ENCODE assay signal across 17 cellular contexts in the genomic region with DNA sequence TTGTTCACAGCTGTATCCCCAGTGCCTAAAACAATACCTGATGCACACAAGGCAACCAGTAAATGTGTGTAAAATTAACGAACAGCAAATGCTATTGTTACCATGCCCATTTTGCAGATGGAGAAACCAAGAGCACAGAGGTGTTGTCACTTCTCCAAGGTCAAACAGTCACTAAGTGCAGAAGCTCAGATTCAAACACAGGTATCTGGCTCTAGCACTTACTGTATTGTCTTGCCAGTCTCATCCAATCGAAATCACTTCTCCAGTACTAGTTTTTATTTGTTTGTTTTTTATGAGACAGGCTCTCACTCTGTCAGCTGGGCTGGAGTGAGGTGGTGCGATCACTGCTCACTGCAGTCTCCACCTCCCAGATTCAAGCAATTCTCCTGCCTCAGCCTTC. TPM values are rescaled to one million over a fixed set of nuclear protein-coding genes. Genes with fewer than 3 reads are reported as not detected.
DNase-seq lines count a peak whose midpoint lies in the region; ATAC-seq, FAIRE-seq and TF ChIP-seq lines count a peak whose summit lies in the region.
"Had no signal": no experiment of that assay in that cellular context is flagged by ENCODE, and none has a peak within 500 bp of the region (broad histone marks: within the 10 kb centered on the region; RNA-seq: fewer than 3 reads in every experiment).

No MANE protein-coding gene starts in this region.

- 0 out of 2 replicates have a peak overlapping the region, but pooled peaks have one; percentile 36 for H3K4me2 ChIP-seq in BLaER1
- H3K4me2 ChIP-seq in Loucy (ENCODE audit: low read depth, low read length, poor library complexity, severe bottlenecking), result peak overlapping the region; percentile 59
- no peak overlapping the region for H3K4me2 ChIP-seq in H1 (ENCODE audit: insufficient read depth in 1 of 2, low read depth in 2 of 2, low read length in 2 of 2)
- no peak overlapping the region for H3K4me2 ChIP-seq in osteoblast (ENCODE audit: insufficient read depth, low read length)
- H3K4me2 ChIP-seq: PC-9 had no signal

- no peak for TF ChIP-seq POLR2A in H1 (IDR thresholded peaks at IDR 0.05; ENCODE audit: control extremely low read depth in 1 of 2, low read depth in 2 of 2, low read length in 2 of 2)
- no peak for TF ChIP-seq POLR2A in GM12892 (IDR thresholded peaks at IDR 0.05; ENCODE audit: low read depth, low read length)

- intact Hi-C loops in right cardiac atrium (cut with DNase I), result no loop called here

- H2AK5ac ChIP-seq in H1 (ENCODE audit: low read depth, low read length), result no peak overlapping the region

- H3K9ac ChIP-seq in BLaER1 (no peak overlapping the region), Loucy (ENCODE audit: low read depth, low read length, poor library complexity, severe bottlenecking) (no peak overlapping the region), H1 (replicated peaks in 1 of 4; ENCODE audit: extremely low read depth in 1 of 4, low read depth in 3 of 4, low read length in 3 of 4) (no peak overlapping the region)

- H4K20me1 ChIP-seq in BLaER1 (peaks cover 75% of the 10 kb centered on the region), Loucy (ENCODE audit: insufficient read depth, low read length, poor library complexity, severe bottlenecking) (no peaks in the 10 kb centered on the region), H1 (replicated peaks in 1 of 2; ENCODE audit: control insufficient read depth in 1 of 2, insufficient read depth in 2 of 2, low read length in 2 of 2) (peaks cover 0 to 7% of the 10 kb centered on the region in 2 experiments), osteoblast (ENCODE audit: insufficient read depth, low read length) (peaks cover 3% of the 10 kb centered on the region)

- H3K27ac ChIP-seq in BLaER1 (no peak overlapping the region), H1 (ENCODE audit: low read depth, low read length) (no peak overlapping the region), osteoblast (ENCODE audit: low read depth, low read length) (no peak overlapping the region), right cardiac atrium (ENCODE audit: low read length) (no peak overlapping the region)
- H3K27ac ChIP-seq: C4-2B, PC-9 had no signal

- no peak overlapping the region for H3K4ac ChIP-seq in H1 (replicated peaks; ENCODE audit: insufficient read length, low read depth, low read length)

- CTCF ChIA-PET in H1 (lab: Charles Lee; ENCODE audit: partially characterized antibody), result no interaction called here

- H3K27me3 ChIP-seq in BLaER1 (no peaks in the 10 kb centered on the region), Loucy (ENCODE audit: insufficient read depth, low read length, poor library complexity, severe bottlenecking) (no peaks in the 10 kb centered on the region), H1 (replicated peaks in 1 of 4; ENCODE audit: control insufficient read depth in 3 of 4, extremely low read depth in 1 of 4, insufficient read depth in 3 of 4, low read length in 3 of 4) (no peaks in the 10 kb centered on the region), osteoblast (ENCODE audit: insufficient read depth, low read length) (no peaks in the 10 kb centered on the region), right cardiac atrium (ENCODE audit: control insufficient read depth, insufficient read depth) (no peaks in the 10 kb centered on the region)

- no peak for FAIRE-seq in H1 (lab: Jason Lieb, UNC)
- no peak for FAIRE-seq in GM12892 (lab: Jason Lieb, UNC)

- DNase-seq in H1 (ENCODE audit: low read depth in 1 of 2, low spot score in 2 of 2) (no peak), osteoblast (ENCODE audit: insufficient read length, low spot score, missing footprints) (peak; percentile 6), GM12892 (ENCODE audit: insufficient read length) (no peak), right cardiac atrium (no peak)
- DNase-seq: DMS79, H9, MV-4-11, NCI-H1694 treated with DMSO at 0.1 percent for 48 hours, NCI-H2107, NCI-H2227 treated with DMSO at 0.1 percent for 48 hours, NCI-H524, NCI-H82, PC-9 had no signal

- TF ChIP-seq RAD21 in H1 (IDR thresholded peaks at IDR 0.05 in 1 of 2, conservative IDR thresholded peaks at IDR 0.05 in 1 of 2; ENCODE audit: low read depth in 2 of 2, low read length in 2 of 2), result no peak

- H2BK15ac ChIP-seq in H1 (ENCODE audit: low read length), result no peak overlapping the region

- H4K5ac ChIP-seq in H1 (ENCODE audit: insufficient read length, low read depth, low read length), result no peak overlapping the region

- TF ChIP-seq CTCF in Loucy (conservative IDR thresholded peaks at IDR 0.05; ENCODE audit: low read length) (no peak), H1 (IDR thresholded peaks at IDR 0.05; ENCODE audit: control extremely low read depth in 1 of 3, insufficient read depth in 1 of 3, low read depth in 1 of 3, low read length in 3 of 3) (no peak), osteoblast (IDR thresholded peaks at IDR 0.05; ENCODE audit: extremely low read depth, low read depth, low read length) (no peak)

- H2BK5ac ChIP-seq in H1 (ENCODE audit: low read depth, low read length), result no peak overlapping the region

- H2BK12ac ChIP-seq in H1 (ENCODE audit: low read depth, low read length), result no peak overlapping the region

- no peak overlapping the region for H3K14ac ChIP-seq in H1 (ENCODE audit: insufficient read length)

- TF ChIP-seq EP300 in H1 (IDR thresholded peaks at IDR 0.05; ENCODE audit: borderline replicate concordance in 1 of 2, low read depth in 2 of 2, low read length in 2 of 2), result no peak

- POLR2A ChIA-PET in H1 (lab: Charles Lee; ENCODE audit: partially characterized antibody), result interaction anchor here (1.3 kb wide), 1 partner anchor 34 kb away, joined by 3 read pairs; no protein-coding TSS in a partner anchor

- no peak overlapping the region for H4K91ac ChIP-seq in H1 (replicated peaks; ENCODE audit: insufficient read length, low read length)

- H3K79me2 ChIP-seq in Loucy (ENCODE audit: insufficient read depth, low read length), result no peaks in the 10 kb centered on the region
- no peaks in the 10 kb centered on the region for H3K79me2 ChIP-seq in H1 (ENCODE audit: control insufficient read depth in 1 of 2, insufficient read depth in 2 of 2, low read length in 2 of 2)
- no peaks in the 10 kb centered on the region for H3K79me2 ChIP-seq in osteoblast (ENCODE audit: insufficient read depth, low read length)

- H2BK120ac ChIP-seq in H1 (replicated peaks; ENCODE audit: low read depth, low read length), result no peak overlapping the region

- H3K4me3 ChIP-seq in BLaER1 (no peak overlapping the region), Loucy (ENCODE audit: low read length, poor library complexity, severe bottlenecking) (no peak overlapping the region), H1 (ENCODE audit: extremely low read depth in 1 of 4, insufficient read depth in 2 of 4, low read depth in 3 of 4, low read length in 4 of 4) (no peak overlapping the region), osteoblast (ENCODE audit: insufficient read depth, low read length) (no peak overlapping the region), right cardiac atrium (ENCODE audit: low read length) (no peak overlapping the region)
- H3K4me3 ChIP-seq: PC-9 had no signal

- H3K56ac ChIP-seq in H1 (replicated peaks; ENCODE audit: insufficient read length, low read depth, low read length), result no peak overlapping the region

- no peak overlapping the region for H4K8ac ChIP-seq in H1 (ENCODE audit: extremely low read depth, insufficient read depth, low read length)

- H2BK20ac ChIP-seq in H1 (ENCODE audit: low read length), result no peak overlapping the region

- H3K4me1 ChIP-seq in BLaER1, result peaks cover 46% of the 10 kb centered on the region
- peaks cover 23% of the 10 kb centered on the region for H3K4me1 ChIP-seq in Loucy (ENCODE audit: insufficient read depth, low read length, poor library complexity, severe bottlenecking)
- peaks cover 0 to 12% (median 9%) of the 10 kb centered on the region in 4 experiments; a peak in 6 of 7 replicates for H3K4me1 ChIP-seq in H1 (replicated peaks in 1 of 4; ENCODE audit: control insufficient read depth in 3 of 4, insufficient read depth in 4 of 4, low read length in 3 of 4)
- H3K4me1 ChIP-seq in osteoblast (ENCODE audit: insufficient read depth, low read length), result peaks cover 14% of the 10 kb centered on the region
- no peaks in the 10 kb centered on the region for H3K4me1 ChIP-seq in right cardiac atrium (ENCODE audit: control insufficient read depth, insufficient read depth, low read length)

- H2AFZ ChIP-seq in Loucy (ENCODE audit: low read length) (no peak overlapping the region), H1 (ENCODE audit: low read length) (no peak overlapping the region), osteoblast (ENCODE audit: low read length) (no peak overlapping the region)
- H2AFZ ChIP-seq: PC-9 had no signal

- H3K9me3 ChIP-seq in BLaER1 (no peaks in the 10 kb centered on the region), Loucy (ENCODE audit: insufficient read depth, low read depth, low read length) (no peaks in the 10 kb centered on the region), H1 (ENCODE audit: insufficient read depth in 2 of 2, low read depth in 1 of 2, low read length in 1 of 2) (no peaks in the 10 kb centered on the region), osteoblast (ENCODE audit: low read depth, low read length) (no peaks in the 10 kb centered on the region), right cardiac atrium (ENCODE audit: control insufficient read depth, low read length) (no peaks in the 10 kb centered on the region)

- no peak overlapping the region for H3K18ac ChIP-seq in H1 (ENCODE audit: extremely low read depth, low read length)

- peaks cover 2% of the 10 kb centered on the region for H3K23me2 ChIP-seq in H1 (ENCODE audit: low read depth, low read length)

- no peaks in the 10 kb centered on the region for H3K79me1 ChIP-seq in H1 (ENCODE audit: low read depth, low read length)

- 0 out of 2 replicates have a peak, but pooled peaks cover 7% of the 10 kb centered on the region for H3F3A ChIP-seq in Loucy (ENCODE audit: low read depth)

- no peaks in the 10 kb centered on the region for H3K9me2 ChIP-seq in Loucy (replicated peaks; ENCODE audit: low read depth, low read length)

- peaks cover 10% of the 10 kb centered on the region for H3K36me3 ChIP-seq in BLaER1
- no peaks in the 10 kb centered on the region for H3K36me3 ChIP-seq in Loucy (ENCODE audit: insufficient read depth, low read length)
- H3K36me3 ChIP-seq in H1 (ENCODE audit: control insufficient read depth in 2 of 4, insufficient read depth in 4 of 4, low read length in 3 of 4), result no peaks in the 10 kb centered on the region
- no peaks in the 10 kb centered on the region for H3K36me3 ChIP-seq in osteoblast (ENCODE audit: insufficient read depth, low read length)

- no peak overlapping the region for H3K23ac ChIP-seq in H1 (ENCODE audit: insufficient read length)

- WGBS in H1 (ENCODE audit: extremely low coverage in 1 of 2, insufficient coverage in 1 of 2, insufficient read length in 1 of 2, insufficient replicate concordance in 2 of 2, low coverage in 1 of 2, low lambda C conversion rate in 2 of 2, missing lambda C conversion rate in 1 of 2), 2 experiments, result 86% methylated on average over 3 of the region's 3 CpGs; no CpG with 5 or more reads in 1 of the 2 experiments
- WGBS in right cardiac atrium, result 93% methylated on average over 3 of the region's 3 CpGs

- ATAC-seq in GM18511 (IDR thresholded peaks at IDR 0.05; ENCODE audit: unreplicated experiment) (no peak), right cardiac atrium (no peak)

RNA-seq across cellular contexts. Expression of a gene that starts 13.7 kb away (rescaled TPM):
- total RNA-seq in H1 (2021; fragmentation: NEBNext Ultra II Directional; extraction: Animal tissue kit (Norgen Biotek cat#: 25700)), result 180 and 189 TPM in 2 replicates
- polyA plus RNA-seq in H1 (2011; rRNA removed), result 543 and 635 TPM in 2 replicates
- 255 TPM for polyA plus RNA-seq in H1 (2011; cell fraction: cytosol; rRNA removed)
- 346 TPM for polyA plus RNA-seq in H1 (2011; cell fraction: nucleus; rRNA removed)
- polyA plus RNA-seq in H1 (2012, experiment 1 of 2), result 187 to 251 TPM (median 244 TPM) in 4 replicates
- 306 TPM for polyA plus RNA-seq in H1 (2012, experiment 2 of 2)
- polyA plus RNA-seq in H1 (2013, experiment 1 of 2), result 352 TPM
- polyA plus RNA-seq in H1 (2013, experiment 2 of 2), result 331 TPM
- polyA minus RNA-seq in H1 (2011; rRNA and poly(A)+ RNA removed), result 184 and 186 TPM in 2 replicates
- 272 TPM for polyA minus RNA-seq in H1 (2011; cell fraction: cytosol; rRNA and poly(A)+ RNA removed)
- polyA minus RNA-seq in H1 (2011; cell fraction: nucleus; rRNA and poly(A)+ RNA removed), result 145 TPM
- 136 and 239 TPM in 2 replicates for total RNA-seq in osteoblast
- 42.7 TPM for polyA plus RNA-seq in GM12892 (2012; ENCODE audit: missing spikeins)
- total RNA-seq in right cardiac atrium, result 100 to 1,000 TPM; 197 to 235 (median 223) TPM
- polyA plus RNA-seq in right cardiac atrium, result 180 TPM

RNA-seq across cellular contexts. Expression of a gene that starts 14.0 kb away (rescaled TPM):
- 16.5 and 17.8 TPM in 2 replicates for total RNA-seq in H1 (2021; fragmentation: NEBNext Ultra II Directional; extraction: Animal tissue kit (Norgen Biotek cat#: 25700))
- polyA plus RNA-seq in H1 (2011; rRNA removed) (27.3 and 32.8 TPM in 2 replicates), right cardiac atrium (194 TPM)
- 16.0 TPM for polyA plus RNA-seq in H1 (2011; cell fraction: cytosol; rRNA removed)
- 23.0 TPM for polyA plus RNA-seq in H1 (2011; cell fraction: nucleus; rRNA removed)
- 8.9 to 15.0 TPM (median 14.5 TPM) in 4 replicates for polyA plus RNA-seq in H1 (2012, experiment 1 of 2)
- 13.7 TPM for polyA plus RNA-seq in H1 (2012, experiment 2 of 2)
- 14.2 TPM for polyA plus RNA-seq in H1 (2013, experiment 1 of 2)
- 13.8 TPM for polyA plus RNA-seq in H1 (2013, experiment 2 of 2)
- polyA minus RNA-seq in H1 (2011; rRNA and poly(A)+ RNA removed), result 29.3 and 33.2 TPM in 2 replicates
- 18.6 TPM for polyA minus RNA-seq in H1 (2011; cell fraction: cytosol; rRNA and poly(A)+ RNA removed)
- 14.0 TPM for polyA minus RNA-seq in H1 (2011; cell fraction: nucleus; rRNA and poly(A)+ RNA removed)
- total RNA-seq in osteoblast (3.6 and 7.7 TPM in 2 replicates), right cardiac atrium (100 to 1,000 TPM; 116 to 170 (median 144) TPM)
- 13.0 TPM for polyA plus RNA-seq in GM12892 (2012; ENCODE audit: missing spikeins)

RNA-seq across cellular contexts. Expression of a gene that starts 27.8 kb away (rescaled TPM):
- total RNA-seq in H1 (2021; fragmentation: NEBNext Ultra II Directional; extraction: Animal tissue kit (Norgen Biotek cat#: 25700)), result 0.15 and 0.29 TPM in 2 replicates
- polyA plus RNA-seq in H1 (2011; rRNA removed) (0.57 and 0.88 TPM in 2 replicates), right cardiac atrium (0.05 TPM)
- 0.70 TPM for polyA plus RNA-seq in H1 (2011; cell fraction: cytosol; rRNA removed)
- polyA plus RNA-seq in H1 (2011; cell fraction: nucleus; rRNA removed), result 0.66 TPM
- 0.31 to 0.48 TPM (median 0.34 TPM) in 4 replicates for polyA plus RNA-seq in H1 (2012, experiment 1 of 2)
- polyA plus RNA-seq in H1 (2012, experiment 2 of 2), result 0.16 TPM
- 0.18 TPM for polyA plus RNA-seq in H1 (2013, experiment 1 of 2)
- 0.26 TPM for polyA plus RNA-seq in H1 (2013, experiment 2 of 2)
- polyA minus RNA-seq in H1 (2011; rRNA and poly(A)+ RNA removed), result 0.09 and 0.37 TPM in 2 replicates
- 0.44 TPM for polyA minus RNA-seq in H1 (2011; cell fraction: cytosol; rRNA and poly(A)+ RNA removed)
- 0.30 TPM for polyA minus RNA-seq in H1 (2011; cell fraction: nucleus; rRNA and poly(A)+ RNA removed)
- total RNA-seq in osteoblast (0.29 and 0.36 TPM in 2 replicates), right cardiac atrium (under 1 TPM in 1 of 4 donors, not detected in 3; 0.11 TPM)
- not detected for polyA plus RNA-seq in GM12892 (2012; ENCODE audit: missing spikeins)

RNA-seq across cellular contexts. Expression of a gene that starts 51.0 kb away (rescaled TPM):
- total RNA-seq in H1 (2021; fragmentation: NEBNext Ultra II Directional; extraction: Animal tissue kit (Norgen Biotek cat#: 25700)), result 5.8 and 6.0 TPM in 2 replicates
- polyA plus RNA-seq in H1 (2011; rRNA removed) (2.8 and 3.8 TPM in 2 replicates), right cardiac atrium (5.7 TPM)
- polyA plus RNA-seq in H1 (2011; cell fraction: cytosol; rRNA removed), result 5.0 TPM
- polyA plus RNA-seq in H1 (2011; cell fraction: nucleus; rRNA removed), result 5.2 TPM
- 5.4 to 9.9 TPM (median 8.0 TPM) in 4 replicates for polyA plus RNA-seq in H1 (2012, experiment 1 of 2)
- 4.6 TPM for polyA plus RNA-seq in H1 (2012, experiment 2 of 2)
- polyA plus RNA-seq in H1 (2013, experiment 1 of 2), result 2.8 TPM
- 2.9 TPM for polyA plus RNA-seq in H1 (2013, experiment 2 of 2)
- polyA minus RNA-seq in H1 (2011; rRNA and poly(A)+ RNA removed), result 1.9 and 2.1 TPM in 2 replicates
- polyA minus RNA-seq in H1 (2011; cell fraction: cytosol; rRNA and poly(A)+ RNA removed), result 1.7 TPM
- polyA minus RNA-seq in H1 (2011; cell fraction: nucleus; rRNA and poly(A)+ RNA removed), result 4.2 TPM
- total RNA-seq in osteoblast (2.7 and 3.3 TPM in 2 replicates), right cardiac atrium (1 to 10 TPM; 3.2 to 7.1 (median 4.8) TPM)
- 0.74 TPM for polyA plus RNA-seq in GM12892 (2012; ENCODE audit: missing spikeins)

Comparison
In these comparisons a context has a peak if more than half of its experiments do, and no peak if none do; other contexts are left out.
1. H3K4me2 ChIP-seq: peak in BLaER1 (single experiment) and Loucy (single experiment); none in H1 (0 of 2) and osteoblast (single experiment).